Comparison of ENCODE assay signal across 22 cellular contexts in genomic region chr7:153948055-153948454, GRCh38.
"Had no signal": no experiment of that assay in that cellular context is flagged by ENCODE, and none has a peak within 500 bp of the region (broad histone marks: within the 10 kb centered on the region; RNA-seq: fewer than 3 reads in every experiment).

No MANE protein-coding gene starts in this region.

- ATAC-seq: activated CD4-positive, alpha-beta T cell treated with anti-CD3 and anti-CD28 coated beads for 36 hours; activated CD8-positive, alpha-beta memory T cell treated with anti-CD3 and anti-CD28 coated beads, Interleukin-2, amount 10 ng/mL, durations not matched to agents 7 days and 5 days; left cardiac atrium; mucosa of descending colon; naive thymus-derived CD4-positive, alpha-beta T cell; WTC11 had no signal

- H3K27me3 ChIP-seq: spleen, transverse colon, uterus had no signal

- FAIRE-seq: bronchial epithelial cell, endometrium, islet of Langerhans, TTC549 had no signal

- H3K4me3 ChIP-seq: mucosa of descending colon, spleen, transverse colon, uterus had no signal

- DNase-seq: activated CD4-positive, alpha-beta T cell treated with anti-CD3 and anti-CD28 coated beads for 36 hours; activated CD4-positive, alpha-beta T cell treated with anti-CD3 and anti-CD28 coated beads, Interleukin-2, amount 50 U/mL, for 48 hours; activated CD8-positive, alpha-beta memory T cell treated with anti-CD3 and anti-CD28 coated beads, Interleukin-2, amount 10 ng/mL, durations not matched to agents 7 days and 5 days; cerebellar nuclear complex; cortex of kidney; erythroblast; foreskin melanocyte; glutamatergic neuron; hippocampal formation; left cardiac atrium; mesenchymal stem cell; mucosa of descending colon; naive thymus-derived CD4-positive, alpha-beta T cell; spleen; stimulated activated naive CD4-positive, alpha-beta T cell treated with Interleukin-2 at 50 U/mL for 16 hours; transverse colon; uterus had no signal

- H3K27ac ChIP-seq: spleen, transverse colon, uterus had no signal

- H3K36me3 ChIP-seq: spleen, transverse colon, uterus had no signal

- H3K9me3 ChIP-seq: mucosa of descending colon, transverse colon, uterus had no signal

- H3K4me1 ChIP-seq: spleen, transverse colon, uterus had no signal
